21 cellular contexts compared by ENCODE assay signal in the genomic region with DNA sequence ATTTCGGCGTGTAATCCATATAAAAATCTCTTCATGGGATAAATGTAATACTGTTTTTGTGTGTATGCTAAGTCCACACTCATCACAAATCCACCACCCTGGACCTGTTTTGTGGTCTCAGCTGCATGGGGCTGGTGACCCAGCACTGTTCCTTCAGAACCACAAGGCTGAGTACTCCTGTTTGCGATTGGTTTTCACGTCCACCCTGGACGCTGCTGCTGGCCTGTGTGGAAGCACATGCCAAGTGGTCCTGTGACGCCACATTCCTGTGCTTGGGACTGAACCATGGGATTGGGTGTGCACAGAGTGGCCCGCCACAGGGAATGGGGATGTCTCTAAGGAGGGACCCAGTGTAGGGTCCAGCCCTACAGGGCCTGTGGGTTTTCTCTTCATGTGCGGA.
"Had no signal": no experiment of that assay in that cellular context is flagged by ENCODE, and none has a peak within 500 bp of the region (broad histone marks: within the 10 kb centered on the region; RNA-seq: fewer than 3 reads in every experiment).

No MANE protein-coding gene starts in this region.

- H3K4me3 ChIP-seq: hepatocyte, prostate gland, upper lobe of left lung had no signal

- H3K36me3 ChIP-seq: prostate gland had no signal

- H3K4me3 Mint-ChIP-seq: activated naive CD8-positive, alpha-beta T cell; T-helper 17 cell had no signal

- DNase-seq: activated CD4-positive, alpha-beta T cell treated with anti-CD3 and anti-CD28 coated beads for 4 hours; activated CD4-positive, alpha-beta T cell treated with anti-CD3 and anti-CD28 coated beads, Interleukin-2, amount 50 U/mL, for 48 hours; activated CD4-positive, CD25-positive, alpha-beta regulatory T cell; activated gamma-delta T cell treated with Interleukin-2 at 50 U/mL for 16 hours; central memory CD4-positive, alpha-beta T cell; effector memory CD4-positive, alpha-beta T cell; foreskin melanocyte; glutamatergic neuron; left ventricle myocardium superior; stimulated activated CD4-positive, alpha-beta T cell treated with anti-CD3 and anti-CD28 coated beads, Interleukin-4, amount 100 ng/mL, for 24 hours; stimulated activated naive CD8-positive, alpha-beta T cell treated with anti-CD3 and anti-CD28 coated beads, Interleukin-15, Interleukin-2, amounts not matched to agents 100 U/mL and 50 U/mL, for 24 hours; SW 1271; T-helper 17 cell; upper lobe of left lung had no signal

- H3K27me3 Mint-ChIP-seq: activated naive CD8-positive, alpha-beta T cell; T-helper 17 cell had no signal

- ATAC-seq: esophagus mucosa; left ventricle myocardium superior; stimulated activated naive CD8-positive, alpha-beta T cell treated with anti-CD3 and anti-CD28 coated beads, Interleukin-15, Interleukin-2, amounts not matched to agents 100 U/mL and 50 U/mL, for 24 hours; T-helper 17 cell had no signal

- H2AFZ ChIP-seq: hepatocyte had no signal

- H3K4me1 ChIP-seq: prostate gland had no signal

- H3K27me3 ChIP-seq: hepatocyte, upper lobe of left lung had no signal

- H3K27ac Mint-ChIP-seq: activated naive CD8-positive, alpha-beta T cell had no signal

- H3K4me2 ChIP-seq: hepatocyte had no signal

- FAIRE-seq: astrocyte, colon, endothelial cell of umbilical vein had no signal

- H3K9me3 ChIP-seq: prostate gland, upper lobe of left lung had no signal

- H3K27ac ChIP-seq: hepatocyte, prostate gland, upper lobe of left lung had no signal
